In genomic region chr6:166814386-166814785, GRCh38 we compare ENCODE assay signal across 27 cellular contexts.
"Had no signal": no experiment of that assay in that cellular context is flagged by ENCODE, and none has a peak within 500 bp of the region (broad histone marks: within the 10 kb centered on the region; RNA-seq: fewer than 3 reads in every experiment).

No MANE protein-coding gene starts in this region.

- H3K36me3 ChIP-seq: breast epithelium, esophagus squamous epithelium, pancreas, sigmoid colon, upper lobe of left lung, vagina had no signal

- H3K4me3 ChIP-seq: breast epithelium, esophagus squamous epithelium, pancreas, psoas muscle, sigmoid colon, upper lobe of left lung, vagina had no signal

- DNase-seq: activated CD4-positive, alpha-beta T cell treated with anti-CD3 and anti-CD28 coated beads for 36 hours; activated CD4-positive, CD25-positive, alpha-beta regulatory T cell; activated CD8-positive, alpha-beta memory T cell treated with anti-CD3 and anti-CD28 coated beads, Interleukin-2, amount 10 ng/mL, durations not matched to agents 7 days and 5 days; activated CD8-positive, alpha-beta T cell treated with anti-CD3 and anti-CD28 coated beads, Interleukin-2, amount 10 ng/mL, durations not matched to agents 7 days and 5 days; activated T-cell treated with anti-CD3 and anti-CD28 coated beads, Interleukin-2, amount 50 U/mL, for 48 hours; dermis blood vessel endothelial cell; effector CD4-positive, alpha-beta T cell; esophagus squamous epithelium; foreskin melanocyte; left ventricle myocardium superior; mammary epithelial cell; pancreas; psoas muscle; sigmoid colon; small intestine; stimulated activated CD4-positive, alpha-beta T cell treated with anti-CD3 and anti-CD28 coated beads, Interleukin-4, amount 100 ng/mL, for 24 hours; stimulated activated CD8-positive, alpha-beta memory T cell treated with anti-CD3 and anti-CD28 coated beads, Interleukin-4, amount 100 ng/mL, for 48 hours; stimulated activated naive CD8-positive, alpha-beta T cell treated with anti-CD3 and anti-CD28 coated beads, Interleukin-15, amount 100 ng/mL, for 72 hours; substantia nigra; upper lobe of left lung had no signal

- H3K27me3 ChIP-seq: breast epithelium, esophagus squamous epithelium, pancreas, sigmoid colon, upper lobe of left lung, vagina had no signal

- H3K9me3 Mint-ChIP-seq: activated naive CD4-positive, alpha-beta T cell treated with anti-CD3 and anti-CD28 coated beads, Interleukin-2, amount 50 U/mL, for 24 hours; activated T-helper 2 cell treated with anti-CD3 and anti-CD28 coated beads, Interferon-gamma antibody, Interleukin-2, Interleukin-4, amounts not matched to agents 10 μg/mL and 5 μg/mL and 100 μg/mL, durations not matched to agents 14 hours and 24 hours and 36 hours; central memory CD8-positive, alpha-beta T cell; nephron; stimulated activated memory B cell treated with anti-CD40 and anti-IgM and Interleukin-4, amounts not matched to agents 10 μg/mL and 1 μg/mL and 100 μg/mL, for 72 hours; stimulated activated naive CD8-positive, alpha-beta T cell treated with anti-CD3 and anti-CD28 coated beads, Interleukin-15, amount 100 ng/mL, for 72 hours had no signal

- H3K4me1 Mint-ChIP-seq: activated CD4-positive, alpha-beta T cell treated with anti-CD3 and anti-CD28 coated beads for 36 hours; activated CD8-positive, alpha-beta memory T cell treated with anti-CD3 and anti-CD28 coated beads, Interleukin-2, amount 10 ng/mL, durations not matched to agents 7 days and 5 days; activated naive CD4-positive, alpha-beta T cell treated with anti-CD3 and anti-CD28 coated beads, Interleukin-2, amount 50 U/mL, for 24 hours; central memory CD8-positive, alpha-beta T cell; nephron; stimulated activated memory B cell treated with anti-CD40 and anti-IgM and Interleukin-4, amounts not matched to agents 10 μg/mL and 1 μg/mL and 100 μg/mL, for 72 hours; stimulated activated naive CD8-positive, alpha-beta T cell treated with anti-CD3 and anti-CD28 coated beads, Interleukin-15, amount 100 ng/mL, for 72 hours had no signal

- H3K27ac ChIP-seq: breast epithelium, esophagus squamous epithelium, pancreas, psoas muscle, sigmoid colon, upper lobe of left lung, vagina had no signal

- H3K9me3 ChIP-seq: breast epithelium, esophagus squamous epithelium, pancreas, psoas muscle, sigmoid colon, upper lobe of left lung, vagina had no signal

- H3K27ac Mint-ChIP-seq: activated CD4-positive, alpha-beta T cell treated with anti-CD3 and anti-CD28 coated beads for 36 hours; activated CD8-positive, alpha-beta memory T cell treated with anti-CD3 and anti-CD28 coated beads, Interleukin-2, amount 10 ng/mL, durations not matched to agents 7 days and 5 days; activated CD8-positive, alpha-beta T cell treated with anti-CD3 and anti-CD28 coated beads, Interleukin-2, amount 10 ng/mL, durations not matched to agents 7 days and 5 days; activated naive CD4-positive, alpha-beta T cell treated with anti-CD3 and anti-CD28 coated beads, Interleukin-2, amount 50 U/mL, for 24 hours; activated T-helper 2 cell treated with anti-CD3 and anti-CD28 coated beads, Interferon-gamma antibody, Interleukin-2, Interleukin-4, amounts not matched to agents 10 μg/mL and 5 μg/mL and 100 μg/mL, durations not matched to agents 14 hours and 24 hours and 36 hours; nephron; stimulated activated memory B cell treated with anti-CD40 and anti-IgM and Interleukin-4, amounts not matched to agents 10 μg/mL and 1 μg/mL and 100 μg/mL, for 72 hours; stimulated activated naive CD8-positive, alpha-beta T cell treated with anti-CD3 and anti-CD28 coated beads, Interleukin-15, amount 100 ng/mL, for 72 hours had no signal

- H3K27me3 Mint-ChIP-seq: activated CD4-positive, alpha-beta T cell treated with anti-CD3 and anti-CD28 coated beads for 36 hours; activated naive CD4-positive, alpha-beta T cell treated with anti-CD3 and anti-CD28 coated beads, Interleukin-2, amount 50 U/mL, for 24 hours; central memory CD8-positive, alpha-beta T cell; stimulated activated memory B cell treated with anti-CD40 and anti-IgM and Interleukin-4, amounts not matched to agents 10 μg/mL and 1 μg/mL and 100 μg/mL, for 72 hours; stimulated activated naive CD8-positive, alpha-beta T cell treated with anti-CD3 and anti-CD28 coated beads, Interleukin-15, amount 100 ng/mL, for 72 hours had no signal

- ATAC-seq: activated CD4-positive, alpha-beta T cell treated with anti-CD3 and anti-CD28 coated beads for 36 hours; activated CD8-positive, alpha-beta memory T cell treated with anti-CD3 and anti-CD28 coated beads, Interleukin-2, amount 10 ng/mL, durations not matched to agents 7 days and 5 days; activated CD8-positive, alpha-beta T cell treated with anti-CD3 and anti-CD28 coated beads, Interleukin-2, amount 10 ng/mL, durations not matched to agents 7 days and 5 days; left ventricle myocardium superior; pancreas; psoas muscle; stimulated activated memory B cell treated with anti-CD40 and anti-IgM and Interleukin-4, amounts not matched to agents 10 μg/mL and 1 μg/mL and 100 μg/mL, for 72 hours; stimulated activated naive CD8-positive, alpha-beta T cell treated with anti-CD3 and anti-CD28 coated beads, Interleukin-15, amount 100 ng/mL, for 72 hours had no signal

- H3K36me3 Mint-ChIP-seq: activated CD8-positive, alpha-beta memory T cell treated with anti-CD3 and anti-CD28 coated beads, Interleukin-2, amount 10 ng/mL, durations not matched to agents 7 days and 5 days; activated naive CD4-positive, alpha-beta T cell treated with anti-CD3 and anti-CD28 coated beads, Interleukin-2, amount 50 U/mL, for 24 hours had no signal

- H3K4me3 Mint-ChIP-seq: activated CD4-positive, alpha-beta T cell treated with anti-CD3 and anti-CD28 coated beads for 36 hours; activated CD8-positive, alpha-beta memory T cell treated with anti-CD3 and anti-CD28 coated beads, Interleukin-2, amount 10 ng/mL, durations not matched to agents 7 days and 5 days; activated CD8-positive, alpha-beta T cell treated with anti-CD3 and anti-CD28 coated beads, Interleukin-2, amount 10 ng/mL, durations not matched to agents 7 days and 5 days; activated naive CD4-positive, alpha-beta T cell treated with anti-CD3 and anti-CD28 coated beads, Interleukin-2, amount 50 U/mL, for 24 hours; central memory CD8-positive, alpha-beta T cell; nephron; stimulated activated memory B cell treated with anti-CD40 and anti-IgM and Interleukin-4, amounts not matched to agents 10 μg/mL and 1 μg/mL and 100 μg/mL, for 72 hours; stimulated activated naive CD8-positive, alpha-beta T cell treated with anti-CD3 and anti-CD28 coated beads, Interleukin-15, amount 100 ng/mL, for 72 hours had no signal
